Comparison of ENCODE assay signal across 8 cellular contexts in genomic region chr1:25148673-25149300, GRCh38.
A peak's percentile ranks its signal among the peaks of the same experiment; 100 is the strongest.
DNase-seq lines count a peak whose midpoint lies in the region; ATAC-seq and TF ChIP-seq lines count a peak whose summit lies in the region.

No MANE protein-coding gene starts in this region.

- H3K4me2 ChIP-seq in IMR-90 (ENCODE audit: low read depth, low read length) (no peak overlapping the region), PC-9 (no peak overlapping the region)

- intact Hi-C loops in IMR-90 (cut with micrococcal nuclease) = no loop called here
- intact Hi-C loops in PC-9 (cut with micrococcal nuclease; ENCODE audit: unreplicated experiment) = no loop called here
- intact Hi-C loops in uterus (cut with DNase I; ENCODE audit: low total_unique reads) = no loop called here

- dilution Hi-C loops in IMR-90 (cut with HindIII; ENCODE audit: low sequenced_read_pairs, unreplicated experiment) = no loop called here

- peaks cover 56% of the 10 kb centered on the region for H3K27me3 ChIP-seq in IMR-90 (ENCODE audit: control insufficient read depth, insufficient read depth, low read length)
- peaks cover 14% of the 10 kb centered on the region for H3K27me3 ChIP-seq in kidney epithelial cell (ENCODE audit: control insufficient read depth, insufficient read depth, low read length)
- H3K27me3 ChIP-seq in PC-9 (ENCODE audit: insufficient read depth, low read depth) = peaks cover 52% of the 10 kb centered on the region
- H3K27me3 ChIP-seq in uterus = no peaks in the 10 kb centered on the region

- in situ Hi-C loops in IMR-90 (cut with MboI; ENCODE audit: low sequenced_read_pairs) = no loop called here

- H2AFZ ChIP-seq in IMR-90 (replicated peaks; ENCODE audit: low read length, poor library complexity) (no peak overlapping the region), PC-9 (no peak overlapping the region)

- CTCF ChIA-PET in IMR-90 (lab: Yijun Ruan, JAX) (interaction anchor here (1.1 kb wide), 1 partner anchor 56 kb away, joined by 3 read pairs; no protein-coding TSS in a partner anchor), PC-9 (lab: Charles Lee) (interaction anchor here (0.6 kb wide), 1 partner anchor 201 kb away, joined by 3 read pairs; no protein-coding TSS in a partner anchor)

- H4K8ac ChIP-seq in IMR-90 (ENCODE audit: low read depth in 2 of 2, low read length in 2 of 2) = no peak overlapping the region

- POLR2A ChIA-PET in IMR-90 (lab: Charles Lee; ENCODE audit: unreplicated experiment) = no interaction called here
- POLR2A ChIA-PET in PC-9 (lab: Charles Lee; ENCODE audit: unreplicated experiment) = no interaction called here

- no peaks in the 10 kb centered on the region for H3F3A ChIP-seq in PC-9 (ENCODE audit: insufficient read depth, low read depth)

- H3K4me3 ChIP-seq in IMR-90 (ENCODE audit: insufficient read depth, low read depth, low read length) (no peak overlapping the region), kidney epithelial cell (ENCODE audit: low read depth, low read length) (no peak overlapping the region), PC-9 (no peak overlapping the region), uterus (no peak overlapping the region)

- no peak overlapping the region for H3K27ac ChIP-seq in IMR-90 (ENCODE audit: insufficient read depth, low read length)
- H3K27ac ChIP-seq in PC-9 = no peak overlapping the region
- H3K27ac ChIP-seq in uterus = no peak overlapping the region

- H3K9me3 ChIP-seq in IMR-90 (ENCODE audit: control insufficient read depth, insufficient read depth, low read length) (peaks cover 2% of the 10 kb centered on the region), PC-9 (ENCODE audit: insufficient read depth, low read depth) (no peaks in the 10 kb centered on the region), uterus (no peaks in the 10 kb centered on the region)

- no CpG with 5 or more reads among the region's 2 CpGs for WGBS in IMR-90 (ENCODE audit: extremely low coverage in 2 of 2, insufficient read length in 1 of 2), 2 experiments

- H3K9ac ChIP-seq in IMR-90 (ENCODE audit: low read depth, low read length) = no peak overlapping the region

- H3K4me1 ChIP-seq in IMR-90 (ENCODE audit: control insufficient read depth, insufficient read depth, low read length) (no peaks in the 10 kb centered on the region), PC-9 (replicated peaks; ENCODE audit: insufficient read depth) (no peaks in the 10 kb centered on the region), uterus (no peaks in the 10 kb centered on the region)

- TF ChIP-seq POLR2A in IMR-90 (IDR thresholded peaks at IDR 0.05; ENCODE audit: low read depth, low read length) = no peak
- TF ChIP-seq POLR2A in uterus (IDR thresholded peaks at IDR 0.05) = no peak

- no peaks in the 10 kb centered on the region; the same call in 1 of the 2 replicates for H3K9me1 ChIP-seq in IMR-90 (ENCODE audit: insufficient read depth, low read length)

- ATAC-seq in IMR-90 (ENCODE audit: low read depth) = no peak
- ATAC-seq in HG03045 (IDR thresholded peaks at IDR 0.05; ENCODE audit: unreplicated experiment) = no peak
- ATAC-seq in GM18861 (IDR thresholded peaks at IDR 0.05; ENCODE audit: unreplicated experiment) = no peak

- no peak overlapping the region for H2BK5ac ChIP-seq in IMR-90 (ENCODE audit: low read depth, low read length, poor library complexity, severe bottlenecking)

- BruUV-seq in IMR-90 (replicated peaks; lab: Mats Ljungman, UMichigan) = no TSS peak
- no TSS peak for BruUV-seq in PC-9 (replicated peaks; lab: Mats Ljungman, UMichigan)

- H3K56ac ChIP-seq in IMR-90 (ENCODE audit: extremely low read depth, insufficient read depth, low read length) = no peak overlapping the region

- H4K91ac ChIP-seq in IMR-90 (ENCODE audit: insufficient read depth, low read depth, low read length) = no peak overlapping the region

- no peaks in the 10 kb centered on the region for H3K79me1 ChIP-seq in IMR-90 (ENCODE audit: low read depth in 1 of 2, low read length in 2 of 2)

- H3K79me2 ChIP-seq in PC-9 (ENCODE audit: low read depth) = no peaks in the 10 kb centered on the region

- no peak overlapping the region for H3K4ac ChIP-seq in IMR-90 (ENCODE audit: low read depth, low read length)

- H2BK120ac ChIP-seq in IMR-90 (ENCODE audit: low read depth, low read length) = no peak overlapping the region

- H3K14ac ChIP-seq in IMR-90 (replicated peaks; ENCODE audit: low read depth, low read length) = no peak overlapping the region

- no peak overlapping the region for H3K23ac ChIP-seq in IMR-90 (ENCODE audit: low read depth, low read length)

- H3K36me3 ChIP-seq in IMR-90 (ENCODE audit: control insufficient read depth, insufficient read depth, low read length) (no peaks in the 10 kb centered on the region), kidney epithelial cell (ENCODE audit: control insufficient read depth, insufficient read depth, low read length) (no peaks in the 10 kb centered on the region), PC-9 (ENCODE audit: low read depth) (no peaks in the 10 kb centered on the region), uterus (no peaks in the 10 kb centered on the region)

- H3K9me2 ChIP-seq in PC-9 (ENCODE audit: insufficient read depth) = no peaks in the 10 kb centered on the region

- H3K18ac ChIP-seq in IMR-90 (ENCODE audit: low read depth, low read length) = no peak overlapping the region

- H2AK5ac ChIP-seq in IMR-90 (ENCODE audit: low read depth, low read length) = no peak overlapping the region

- no peak overlapping the region for H2BK20ac ChIP-seq in IMR-90 (ENCODE audit: low read depth, low read length)

- H2BK15ac ChIP-seq in IMR-90 (ENCODE audit: low read depth, low read length) = no peak overlapping the region

- H2AK9ac ChIP-seq in IMR-90 (replicated peaks; ENCODE audit: low read depth, low read length, poor library complexity) = no peak overlapping the region

- TF ChIP-seq CTCF in IMR-90 (conservative IDR thresholded peaks at IDR 0.05; ENCODE audit: low read depth, low read length) = peak; percentile 29
- TF ChIP-seq CTCF in kidney epithelial cell (IDR thresholded peaks at IDR 0.05; ENCODE audit: insufficient read depth, low read length, poor library complexity, severe bottlenecking) = peak; percentile 31
- no peak; the same call in 1 of the 2 replicates for TF ChIP-seq CTCF in PC-9 (conservative IDR thresholded peaks at IDR 0.05)
- TF ChIP-seq CTCF in uterus (IDR thresholded peaks at IDR 0.05) = no peak

- TF ChIP-seq RAD21 in IMR-90 (IDR thresholded peaks at IDR 0.05; ENCODE audit: low read length) = 0 out of 2 replicates have a peak, but pooled peaks have one; percentile 6

- DNase-seq in COLO829 (ENCODE audit: low spot score) = peak; percentile 17
- DNase-seq in IMR-90 = no peak
- DNase-seq in activated CD4-positive, alpha-beta T cell treated with anti-CD3 and anti-CD28 coated beads, Interleukin-2, amount 50 U/mL, for 48 hours = peak; percentile 13 to 32
- DNase-seq in kidney epithelial cell (ENCODE audit: low read depth) = no peak
- no peak for DNase-seq in PC-9
- DNase-seq in uterus = no peak

- no peaks in the 10 kb centered on the region for H4K20me1 ChIP-seq in IMR-90 (ENCODE audit: insufficient read depth, low read length)
- H4K20me1 ChIP-seq in PC-9 (ENCODE audit: insufficient read depth) = no peaks in the 10 kb centered on the region

- H4K5ac ChIP-seq in IMR-90 (ENCODE audit: low read depth, low read length) = no peak overlapping the region

TF ChIP-seq in IMR-90, 13 proteins besides CTCF, POLR2A, EP300 and RAD21:
- TF ChIP-seq CEBPB (IDR thresholded peaks at IDR 0.05; ENCODE audit: low read depth, low read length) = no peak
- TF ChIP-seq RCOR1 (IDR thresholded peaks at IDR 0.05; ENCODE audit: insufficient replicate concordance, low read length) = no peak
- no peak for TF ChIP-seq NFE2L2 (IDR thresholded peaks at IDR 0.05; ENCODE audit: low read depth, low read length)
- no peak for TF ChIP-seq CHD1 (IDR thresholded peaks at IDR 0.05; ENCODE audit: low read depth, low read length)
- 0 out of 2 replicates have a peak, but pooled peaks have one; percentile 16 for TF ChIP-seq SMC3 (IDR thresholded peaks at IDR 0.05; ENCODE audit: low read depth, low read length)
- TF ChIP-seq FOS (IDR thresholded peaks at IDR 0.05; ENCODE audit: low read depth, low read length) = no peak

Comparison
In these comparisons a context has a peak if more than half of its experiments do, and no peak if none do; other contexts are left out.
1. DNase-seq: peak in COLO829 (single experiment) and activated CD4-positive, alpha-beta T cell treated with anti-CD3 and anti-CD28 coated beads, Interleukin-2, amount 50 U/mL, for 48 hours (2 of 2); none in IMR-90 (single experiment), kidney epithelial cell (single experiment), PC-9 (0 of 2) and uterus (0 of 2).
2. CTCF ChIP-seq: peak in IMR-90 (single experiment) and kidney epithelial cell (single experiment); none in PC-9 (single experiment) and uterus (0 of 4).